12 cellular contexts compared by ENCODE assay signal in the genomic region with DNA sequence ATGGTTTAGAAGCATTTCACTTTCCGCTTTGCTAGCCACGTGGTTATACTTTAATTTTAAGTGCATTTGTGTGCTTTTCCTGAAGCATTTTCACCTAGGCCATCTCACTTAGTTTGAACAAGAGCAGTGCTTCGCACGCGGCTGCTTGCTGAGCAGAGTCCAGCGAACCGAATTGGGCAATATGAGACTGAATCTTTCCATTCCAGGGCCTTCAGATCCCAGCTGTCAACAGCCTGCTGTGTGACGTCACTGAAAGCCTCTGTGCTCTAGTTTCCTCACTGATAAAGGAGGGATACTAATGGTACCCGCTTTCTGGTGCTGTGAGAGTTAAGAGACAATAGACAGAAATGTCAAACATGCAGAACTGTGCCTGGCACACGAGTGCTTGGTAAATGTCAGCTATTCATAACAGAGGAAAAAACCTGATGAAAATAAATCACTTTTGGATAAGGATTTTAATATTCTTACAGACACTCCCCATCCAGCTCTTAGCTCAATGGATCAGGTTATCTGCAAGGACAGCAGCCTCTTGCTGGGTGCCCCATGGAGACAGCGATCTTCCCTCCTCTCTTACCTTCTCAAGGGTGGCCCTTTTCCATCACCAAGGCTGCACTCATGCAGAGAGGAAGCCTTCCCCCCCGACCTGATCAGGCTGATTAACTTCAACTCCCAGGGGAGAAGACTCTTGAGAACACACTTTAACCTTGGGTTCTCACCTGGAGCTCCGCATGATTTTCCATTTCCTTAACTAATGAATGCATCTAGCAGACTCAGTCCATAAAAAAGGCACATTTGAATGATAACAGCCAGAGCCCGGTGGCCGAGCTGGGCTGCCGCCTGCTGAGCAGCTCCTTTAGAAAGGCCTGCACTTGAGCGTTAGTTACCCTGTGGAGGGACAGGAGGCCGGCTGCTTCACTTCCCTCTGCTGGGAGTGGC. TPM values are rescaled to one million over a fixed set of nuclear protein-coding genes. Genes with fewer than 3 reads are reported as not detected.
DNase-seq lines count a peak whose midpoint lies in the region; ATAC-seq lines count a peak whose summit lies in the region.
"Had no signal": no experiment of that assay in that cellular context is flagged by ENCODE, and none has a peak within 500 bp of the region (broad histone marks: within the 10 kb centered on the region; RNA-seq: fewer than 3 reads in every experiment).

No MANE protein-coding gene starts in this region.

- no peaks in the 10 kb centered on the region for H3K27me3 Mint-ChIP-seq in T-helper 1 cell treated with Interleukin-12 subunit alpha and Interleukin-12 subunit beta and Interleukin-4 antibody, amounts not matched to agents 30 μg/mL and 1 μg/mL, for 36 hours (ENCODE audit: low read depth)

- H3K4me1 ChIP-seq in endocrine pancreas (ENCODE audit: control insufficient read depth, insufficient read depth, low read length), result no peaks in the 10 kb centered on the region
- H3K4me1 ChIP-seq: BE2C had no signal

- H3K9me3 Mint-ChIP-seq in T-helper 1 cell treated with Interleukin-12 subunit alpha and Interleukin-12 subunit beta and Interleukin-4 antibody, amounts not matched to agents 30 μg/mL and 1 μg/mL, for 36 hours, result no peaks in the 10 kb centered on the region

- no peak overlapping the region for H3K9ac ChIP-seq in endocrine pancreas (ENCODE audit: control insufficient read depth, insufficient read depth, low read length)

- H3K27ac Mint-ChIP-seq in T-helper 1 cell treated with Interleukin-12 subunit alpha and Interleukin-12 subunit beta and Interleukin-4 antibody, amounts not matched to agents 30 μg/mL and 1 μg/mL, for 36 hours, result peak overlapping the region; percentile 67

- no peak for ATAC-seq in HG03378 (IDR thresholded peaks at IDR 0.05; ENCODE audit: unreplicated experiment)
- ATAC-seq in HG02981 (IDR thresholded peaks at IDR 0.05; ENCODE audit: unreplicated experiment), result no peak

- H3K4me3 Mint-ChIP-seq in T-helper 1 cell treated with Interleukin-12 subunit alpha and Interleukin-12 subunit beta and Interleukin-4 antibody, amounts not matched to agents 30 μg/mL and 1 μg/mL, for 36 hours, result peak overlapping the region; percentile 93

- peak overlapping the region; percentile 77 for H3K4me3 ChIP-seq in endocrine pancreas (ENCODE audit: control insufficient read depth, insufficient read depth, low read length)

- peaks cover 13% of the 10 kb centered on the region for H3K36me3 Mint-ChIP-seq in T-helper 1 cell treated with Interleukin-12 subunit alpha and Interleukin-12 subunit beta and Interleukin-4 antibody, amounts not matched to agents 30 μg/mL and 1 μg/mL, for 36 hours (ENCODE audit: low read depth)

- DNase-seq in T-helper 1 cell (no peak), NCI-H1092 (lab: John Stamatoyannopoulos, UW) (peak; percentile 41), myocyte (ENCODE audit: low read depth) (peak; percentile 14), nucleus accumbens (lab: John Stamatoyannopoulos, UW) (no peak)
- DNase-seq: activated CD4-positive, alpha-beta T cell treated with anti-CD3 and anti-CD28 coated beads for 1 hour; BE2C; central memory CD4-positive, alpha-beta T cell; hypothalamus had no signal

- peaks cover 56% of the 10 kb centered on the region for H3K4me1 Mint-ChIP-seq in T-helper 1 cell treated with Interleukin-12 subunit alpha and Interleukin-12 subunit beta and Interleukin-4 antibody, amounts not matched to agents 30 μg/mL and 1 μg/mL, for 36 hours (ENCODE audit: low read depth)

- no peaks in the 10 kb centered on the region for H3K36me3 ChIP-seq in endocrine pancreas (ENCODE audit: control insufficient read depth, insufficient read depth, low read length)
- H3K36me3 ChIP-seq: BE2C had no signal

- H3K9me3 ChIP-seq in endocrine pancreas (ENCODE audit: control insufficient read depth, low read length), result no peaks in the 10 kb centered on the region
- H3K9me3 ChIP-seq: BE2C had no signal

- peaks cover 3% of the 10 kb centered on the region for H3K27me3 ChIP-seq in endocrine pancreas (ENCODE audit: control insufficient read depth, insufficient read depth, low read length)

RNA-seq across cellular contexts. Expression of gene GLB1L3, which starts 3.5 kb away (rescaled TPM):
- not detected in 2 replicates for total RNA-seq in myocyte
- polyA plus RNA-seq in myocyte (2012), result not detected

RNA-seq across cellular contexts. Expression of gene ACAD8, which starts 19.3 kb away (rescaled TPM):
- 29.7 and 39.5 TPM in 2 replicates for total RNA-seq in myocyte
- 26.6 TPM for polyA plus RNA-seq in myocyte (2012)

RNA-seq across cellular contexts. Expression of gene THYN1, which starts 19.5 kb away (rescaled TPM):
- 39.8 and 41.1 TPM in 2 replicates for total RNA-seq in myocyte
- 34.6 TPM for polyA plus RNA-seq in myocyte (2012)

RNA-seq across cellular contexts. Expression of gene VPS26B, which starts 48.2 kb away (rescaled TPM):
- 40.5 and 42.5 TPM in 2 replicates for total RNA-seq in myocyte
- polyA plus RNA-seq in myocyte (2012), result 52.8 TPM

RNA-seq across cellular contexts. Expression of gene NCAPD3, which starts 48.9 kb away (rescaled TPM):
- 13.9 and 14.0 TPM in 2 replicates for total RNA-seq in myocyte
- polyA plus RNA-seq in myocyte (2012), result 13.1 TPM

Comparison
In these comparisons a context has a peak if more than half of its experiments do, and no peak if none do; other contexts are left out.
1. DNase-seq: peak in NCI-H1092 (single experiment) and myocyte (single experiment); none in T-helper 1 cell (0 of 5) and nucleus accumbens (0 of 56).